ENCODE assay signal across 8 cellular contexts in genomic region chr9:128702445-128702948, GRCh38. TPM values are rescaled to one million over a fixed set of nuclear protein-coding genes. Genes with fewer than 3 reads are reported as not detected.
DNase-seq lines count a peak whose midpoint lies in the region; ATAC-seq and TF ChIP-seq lines count a peak whose summit lies in the region.

PKN3 (plus strand) TSS chr9:128702503; CDS start chr9:128702916, 413 bp downstream.

- peak within 1 kb of the TSS; percentile 65 for H3K4me3 ChIP-seq in AG10803 (ENCODE audit: low read length)

- peak; percentile 66 for TF ChIP-seq CTCF in AG10803 (conservative IDR thresholded peaks at IDR 0.05; ENCODE audit: low read length)

- no peaks in the 10 kb centered on the region for H3K9me3 Mint-ChIP-seq in effector memory CD8-positive, alpha-beta T cell

- peaks cover 7% of the 10 kb centered on the region for H3K36me3 Mint-ChIP-seq in effector memory CD8-positive, alpha-beta T cell (ENCODE audit: insufficient read depth)

- peak within 1 kb of the TSS; percentile 81 to 89 for H3K4me3 Mint-ChIP-seq in effector memory CD8-positive, alpha-beta T cell

- peak; percentile 73 for ATAC-seq in GM18867 (IDR thresholded peaks at IDR 0.05; ENCODE audit: unreplicated experiment)
- peak; percentile 63 for ATAC-seq in HG03159 (IDR thresholded peaks at IDR 0.05; ENCODE audit: unreplicated experiment)
- ATAC-seq in effector memory CD8-positive, alpha-beta T cell (replicated peaks), result peak; percentile 92

- H3K4me1 Mint-ChIP-seq in effector memory CD8-positive, alpha-beta T cell (ENCODE audit: low read depth in 2 of 2), result peaks cover 12 to 16% of the 10 kb centered on the region in 2 donors

- H3K27ac Mint-ChIP-seq in effector memory CD8-positive, alpha-beta T cell, result peak within 1 kb of the TSS; percentile 77 to 79

- DNase-seq in AG10803 (ENCODE audit: low read depth), result peak; percentile 69
- DNase-seq in NCI-H748 (lab: John Stamatoyannopoulos, UW; ENCODE audit: unreplicated experiment), result peak; percentile 89
- peak; percentile 97 for DNase-seq in activated CD8-positive, alpha-beta memory T cell treated with anti-CD3 and anti-CD28 coated beads for 24 hours
- peak; percentile 85 to 88 (median 86) for DNase-seq in effector memory CD8-positive, alpha-beta T cell
- peak; percentile 97 for DNase-seq in mesenteric fat pad (ENCODE audit: low spot score)
- peak; percentile 59 to 60 for DNase-seq in stimulated activated CD8-positive, alpha-beta memory T cell treated with anti-CD3 and anti-CD28 coated beads, Interleukin-15, amount 100 ng/mL, for 4 hours (ENCODE audit: low read depth in 2 of 2)

- no peaks in the 10 kb centered on the region for H3K27me3 Mint-ChIP-seq in effector memory CD8-positive, alpha-beta T cell

RNA-seq across cellular contexts. Expression of gene PKN3, which starts in this region (rescaled TPM):
- 14.7 TPM for total RNA-seq in mesenteric fat pad

Comparison
In these comparisons a context has a peak if more than half of its experiments do, and no peak if none do; other contexts are left out.
1. Peak in every context shown above with its lines: DNase-seq, ATAC-seq and H3K4me3 ChIP-seq.